Comparison of ENCODE assay signal across 2 cellular contexts in the genomic region with DNA sequence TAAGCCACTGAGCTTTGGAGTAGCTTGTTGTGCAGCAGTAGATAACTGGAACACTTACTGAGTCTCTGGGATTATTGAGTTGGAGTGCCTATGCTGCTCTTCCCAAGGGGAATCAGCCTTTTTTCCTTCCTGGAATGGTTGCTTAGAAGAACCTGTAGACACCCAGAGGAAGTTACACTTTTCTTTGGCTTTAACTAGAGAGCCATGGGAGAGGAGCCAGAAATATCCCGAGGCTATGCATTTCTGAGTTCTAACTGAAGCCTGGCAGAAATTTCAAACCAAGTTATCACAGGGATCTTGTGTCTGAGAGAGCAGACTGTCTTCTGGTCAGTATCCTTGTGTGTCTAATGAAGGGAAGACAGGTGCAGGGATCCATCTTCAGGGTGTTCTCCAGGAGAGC.
TF ChIP-seq lines count a peak whose summit lies in the region.

No MANE protein-coding gene starts in this region.

TF ChIP-seq in A549, 52 proteins besides CTCF, POLR2A, EP300 and RAD21 (continued from another document):
- TF ChIP-seq, protein P1, sequence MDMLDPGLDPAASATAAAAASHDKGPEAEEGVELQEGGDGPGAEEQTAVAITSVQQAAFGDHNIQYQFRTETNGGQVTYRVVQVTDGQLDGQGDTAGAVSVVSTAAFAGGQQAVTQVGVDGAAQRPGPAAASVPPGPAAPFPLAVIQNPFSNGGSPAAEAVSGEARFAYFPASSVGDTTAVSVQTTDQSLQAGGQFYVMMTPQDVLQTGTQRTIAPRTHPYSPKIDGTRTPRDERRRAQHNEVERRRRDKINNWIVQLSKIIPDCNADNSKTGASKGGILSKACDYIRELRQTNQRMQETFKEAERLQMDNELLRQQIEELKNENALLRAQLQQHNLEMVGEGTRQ (IDR thresholded peaks at IDR 0.05), result no peak
- TF ChIP-seq MAFK (IDR thresholded peaks at IDR 0.05; ENCODE audit: partially characterized antibody) (no peak), EHF (CRISPR knock-in tag; IDR thresholded peaks at IDR 0.05) (no peak), TP53 (CRISPR knock-in tag; IDR thresholded peaks at IDR 0.05) (no peak), ZFP36 (IDR thresholded peaks at IDR 0.05; ENCODE audit: borderline replicate concordance, partially characterized antibody) (no peak), JUNB (IDR thresholded peaks at IDR 0.05) (no peak), NFE2L2 (conservative IDR thresholded peaks at IDR 0.05; ENCODE audit: low read length) (no peak), RCOR1 (IDR thresholded peaks at IDR 0.05; ENCODE audit: low read depth, low read length) (no peak), HOXB5 (CRISPR knock-in tag; IDR thresholded peaks at IDR 0.05) (no peak), KDM5A (IDR thresholded peaks at IDR 0.05) (no peak), EHMT2 (IDR thresholded peaks at IDR 0.05; ENCODE audit: low read depth) (no peak), CEBPB (IDR thresholded peaks at IDR 0.05) (no peak), CHD2 (IDR thresholded peaks at IDR 0.05; ENCODE audit: low read length, partially characterized antibody) (no peak), BHLHE40 (IDR thresholded peaks at IDR 0.05; ENCODE audit: low read depth, low read length) (no peak)
- TF ChIP-seq, protein P2, sequence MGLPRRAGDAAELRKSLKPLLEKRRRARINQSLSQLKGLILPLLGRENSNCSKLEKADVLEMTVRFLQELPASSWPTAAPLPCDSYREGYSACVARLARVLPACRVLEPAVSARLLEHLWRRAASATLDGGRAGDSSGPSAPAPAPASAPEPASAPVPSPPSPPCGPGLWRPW (IDR thresholded peaks at IDR 0.05), result no peak
- TF ChIP-seq, protein P3, sequence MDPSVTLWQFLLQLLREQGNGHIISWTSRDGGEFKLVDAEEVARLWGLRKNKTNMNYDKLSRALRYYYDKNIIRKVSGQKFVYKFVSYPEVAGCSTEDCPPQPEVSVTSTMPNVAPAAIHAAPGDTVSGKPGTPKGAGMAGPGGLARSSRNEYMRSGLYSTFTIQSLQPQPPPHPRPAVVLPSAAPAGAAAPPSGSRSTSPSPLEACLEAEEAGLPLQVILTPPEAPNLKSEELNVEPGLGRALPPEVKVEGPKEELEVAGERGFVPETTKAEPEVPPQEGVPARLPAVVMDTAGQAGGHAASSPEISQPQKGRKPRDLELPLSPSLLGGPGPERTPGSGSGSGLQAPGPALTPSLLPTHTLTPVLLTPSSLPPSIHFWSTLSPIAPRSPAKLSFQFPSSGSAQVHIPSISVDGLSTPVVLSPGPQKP (IDR thresholded peaks at IDR 0.05; ENCODE audit: low read depth, low read length), result no peak

TF ChIP-seq in IMR-90, 13 proteins besides CTCF, POLR2A, EP300 and RAD21 (continued from another document):
- TF ChIP-seq SMC3 (IDR thresholded peaks at IDR 0.05; ENCODE audit: low read depth, low read length) (no peak), MXI1 (IDR thresholded peaks at IDR 0.05; ENCODE audit: borderline replicate concordance, low read depth, low read length) (no peak), RFX5 (IDR thresholded peaks at IDR 0.05; ENCODE audit: low read depth, low read length) (no peak), BHLHE40 (IDR thresholded peaks at IDR 0.05; ENCODE audit: low read depth, low read length) (no peak), FOS (IDR thresholded peaks at IDR 0.05; ENCODE audit: low read depth, low read length) (no peak)
- TF ChIP-seq, protein P1 (IDR thresholded peaks at IDR 0.05; ENCODE audit: low read depth, low read length), result no peak
